Comparison of ENCODE assay signal across 8 cellular contexts in the genomic region with DNA sequence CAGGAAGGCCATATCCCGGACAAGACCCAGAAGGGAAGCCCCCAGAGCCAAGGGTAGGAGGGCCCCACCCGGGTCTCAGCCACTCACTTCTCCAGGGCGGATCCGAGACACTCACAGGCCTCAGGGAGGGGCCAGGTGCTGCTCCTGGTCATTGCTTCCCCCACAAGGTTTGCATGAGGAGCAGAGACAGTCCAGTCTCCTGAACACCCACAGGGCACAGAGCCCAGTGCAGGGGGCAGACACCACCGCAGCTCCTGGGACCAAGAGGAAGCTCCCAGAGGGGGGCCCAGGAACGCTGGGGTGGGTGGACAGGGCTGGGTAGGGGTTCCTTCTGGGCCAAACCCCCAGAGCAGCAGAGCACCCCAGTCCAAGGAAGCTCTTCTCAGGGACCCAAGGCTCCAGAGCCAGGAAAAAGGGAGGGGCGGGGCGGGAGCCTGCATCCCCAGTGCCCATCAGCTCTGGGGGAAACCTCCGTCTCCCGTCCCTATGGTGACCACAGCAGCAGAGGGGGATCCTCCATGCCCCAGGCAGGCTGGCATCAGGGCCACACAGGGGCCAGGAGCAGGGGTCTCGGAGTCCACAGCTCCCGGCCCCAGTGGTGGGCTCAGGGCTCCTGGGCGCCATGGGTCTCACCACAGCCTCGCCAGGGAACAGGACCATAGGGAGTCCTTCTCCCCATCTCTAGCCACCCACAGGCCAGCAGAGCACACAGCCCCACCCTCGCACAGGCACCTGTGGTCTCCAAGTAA. TPM values are rescaled to one million over a fixed set of nuclear protein-coding genes. Genes with fewer than 3 reads are reported as not detected.
DNase-seq lines count a peak whose midpoint lies in the region; ATAC-seq and TF ChIP-seq lines count a peak whose summit lies in the region.

No MANE protein-coding gene starts in this region.

- H3K27me3 Mint-ChIP-seq in H9 (ENCODE audit: low read depth) (no peaks in the 10 kb centered on the region; the same call in 1 of the 2 replicates), T-helper 17 cell (no peaks in the 10 kb centered on the region)

- H3K23ac ChIP-seq in H9 (ENCODE audit: insufficient read length, low read depth, low read length): no peak overlapping the region

- no peaks in the 10 kb centered on the region for H3K9me3 ChIP-seq in H9 (ENCODE audit: control insufficient read depth, low read depth, low read length)
- H3K9me3 ChIP-seq in T-helper 17 cell (ENCODE audit: control insufficient read depth, low read length, poor library complexity, severe bottlenecking): no peaks in the 10 kb centered on the region
- H3K9me3 ChIP-seq in cardiac muscle cell (ENCODE audit: low read depth): no peaks in the 10 kb centered on the region

- no peak overlapping the region for H3K4ac ChIP-seq in H9 (ENCODE audit: low read depth, low read length)

- H4K20me1 ChIP-seq in H9 (ENCODE audit: control insufficient read depth, insufficient read depth, insufficient read length): no peaks in the 10 kb centered on the region

- H3K4me1 ChIP-seq in H9 (ENCODE audit: insufficient read depth, low read length) (no peaks in the 10 kb centered on the region), cardiac muscle cell (ENCODE audit: low read depth) (peaks cover 5% of the 10 kb centered on the region)

- H3K4me3 ChIP-seq in cardiac muscle cell (no peak overlapping the region), skin epidermis (peak overlapping the region in 4 of 7 experiments; percentile 47 to 60 (median 49))

- H3K23me2 ChIP-seq in H9 (ENCODE audit: insufficient read length, low read depth, low read length, poor library complexity, severe bottlenecking): no peaks in the 10 kb centered on the region

- no peak overlapping the region for H2BK5ac ChIP-seq in H9 (ENCODE audit: insufficient read length, low read length)

- no peak for TF ChIP-seq CTCF in H9 (conservative IDR thresholded peaks at IDR 0.05)
- no peak for TF ChIP-seq CTCF in cardiac muscle cell (IDR thresholded peaks at IDR 0.05; ENCODE audit: low read depth, low read length)

- no peak overlapping the region for H2BK120ac ChIP-seq in H9 (ENCODE audit: low read depth, low read length, poor library complexity, severe bottlenecking)

- H3K56ac ChIP-seq in H9 (ENCODE audit: insufficient read length, low read depth, low read length): no peak overlapping the region

- no peak overlapping the region for H2BK20ac ChIP-seq in H9 (ENCODE audit: low read depth, low read length, poor library complexity, severe bottlenecking)

- DNase-seq in H9: no peak
- no peak for DNase-seq in T-helper 17 cell
- no peak for DNase-seq in cardiac muscle cell (ENCODE audit: low read depth in 1 of 2, low spot score in 1 of 2)
- DNase-seq in RPMI8226: no peak
- DNase-seq in NCI-H748 treated with DMSO at 0.1 percent for 48 hours (lab: John Stamatoyannopoulos, UW): no peak
- DNase-seq in NCI-H526 treated with DMSO at 0.1 percent for 48 hours (lab: John Stamatoyannopoulos, UW): no peak

- no peak for ATAC-seq in T-helper 17 cell
- ATAC-seq in GM21367 (IDR thresholded peaks at IDR 0.05; ENCODE audit: unreplicated experiment): no peak

- H3K27ac Mint-ChIP-seq in H9: peak overlapping the region in 2 of 3 experiments; percentile 44 to 86; a peak in 1 of 7 replicates
- H3K27ac Mint-ChIP-seq in T-helper 17 cell: peak overlapping the region; percentile 83

- no peak overlapping the region for H3T11ph ChIP-seq in H9 (ENCODE audit: low read length)

- H2AK5ac ChIP-seq in H9 (ENCODE audit: insufficient read length, low read length): no peak overlapping the region

- H3K14ac ChIP-seq in H9 (ENCODE audit: insufficient read depth, low read length): no peak overlapping the region

- H3K36me3 Mint-ChIP-seq in H9 (ENCODE audit: insufficient read depth in 1 of 3, low read depth in 3 of 3): peaks cover 7 to 65% (median 47%) of the 10 kb centered on the region in 3 experiments
- H3K36me3 Mint-ChIP-seq in T-helper 17 cell (ENCODE audit: low read depth): peaks cover 5% of the 10 kb centered on the region

- no peaks in the 10 kb centered on the region for H3K79me2 ChIP-seq in H9 (ENCODE audit: insufficient read depth, low read length)

- WGBS in H9 (ENCODE audit: extremely low coverage, insufficient read length, low lambda C conversion rate): no CpG with 5 or more reads among the region's 15 CpGs

- H3K27me3 ChIP-seq in H9 (ENCODE audit: insufficient read depth, low read length): no peaks in the 10 kb centered on the region
- H3K27me3 ChIP-seq in cardiac muscle cell: no peaks in the 10 kb centered on the region

- no peak overlapping the region for H4K5ac ChIP-seq in H9 (ENCODE audit: insufficient read length, low read depth, low read length)

- peaks cover 37% of the 10 kb centered on the region for H3K36me3 ChIP-seq in cardiac muscle cell

- H2BK12ac ChIP-seq in H9 (ENCODE audit: insufficient read length, low read depth, low read length): no peak overlapping the region

- H2BK15ac ChIP-seq in H9 (ENCODE audit: low read depth, low read length): no peak overlapping the region

- no peak overlapping the region for H2AFZ ChIP-seq in H9 (ENCODE audit: low read length)

- H3K4me3 Mint-ChIP-seq in H9 (peak overlapping the region; percentile 76 to 87), T-helper 17 cell (peak overlapping the region; percentile 98)

- no peak overlapping the region for H3K9ac ChIP-seq in H9 (ENCODE audit: extremely low read depth, insufficient read length, low read length)

- H3K79me1 ChIP-seq in H9 (ENCODE audit: insufficient read depth, low read depth, low read length, poor library complexity, severe bottlenecking): no peaks in the 10 kb centered on the region

- H3K9me3 Mint-ChIP-seq in H9: no peaks in the 10 kb centered on the region

- no peak overlapping the region for H3K18ac ChIP-seq in H9 (ENCODE audit: insufficient read length, low read depth, low read length)

- H3K27ac ChIP-seq in H9 (ENCODE audit: insufficient read length, low read depth, low read length) (no peak overlapping the region), cardiac muscle cell (peak overlapping the region; percentile 17), skin epidermis (peak overlapping the region in 20 of 21 experiments; percentile 30 to 81 (median 66))

- no peak overlapping the region for H4K8ac ChIP-seq in H9 (replicated peaks; ENCODE audit: insufficient read length, low read depth, low read length)

- peaks cover 9 to 13% of the 10 kb centered on the region in 2 experiments for H3K4me1 Mint-ChIP-seq in H9
- H3K4me1 Mint-ChIP-seq in T-helper 17 cell: peaks cover 11% of the 10 kb centered on the region

- no peak overlapping the region for H4K91ac ChIP-seq in H9 (ENCODE audit: insufficient read length, low read depth, low read length)

- no peak overlapping the region for H3K4me2 ChIP-seq in H9 (ENCODE audit: insufficient read depth, insufficient read length, low read length)

RNA-seq across cellular contexts. Expression of a gene that starts 0.8 kb away (rescaled TPM):
- total RNA-seq in H9 (2021) (154 TPM in 2 replicates), T-helper 17 cell (10 to 100 TPM; 25.2 to 25.9 TPM), cardiac muscle cell (242 and 350 TPM in 2 replicates)
- polyA plus RNA-seq in cardiac muscle cell: 234 and 290 TPM in 2 replicates

RNA-seq across cellular contexts. Expression of a gene that starts 10.6 kb away (rescaled TPM):
- total RNA-seq in H9 (2021) (111 and 114 TPM in 2 replicates), T-helper 17 cell (100 to 1,000 TPM in 1 of 2 donors, 10 to 100 TPM in 1; 39.7 to 106 TPM), cardiac muscle cell (135 and 167 TPM in 2 replicates)
- polyA plus RNA-seq in cardiac muscle cell: 113 and 142 TPM in 2 replicates

RNA-seq across cellular contexts. Expression of a gene that starts 18.6 kb away (rescaled TPM):
- total RNA-seq in H9 (2021) (50.9 and 52.5 TPM in 2 replicates), T-helper 17 cell (10 to 100 TPM; 38.9 to 42.5 TPM), cardiac muscle cell (29.1 and 49.7 TPM in 2 replicates)
- polyA plus RNA-seq in cardiac muscle cell: 16.5 and 25.4 TPM in 2 replicates

RNA-seq across cellular contexts. Expression of a gene that starts 25.8 kb away (rescaled TPM):
- total RNA-seq in H9 (2021): 319 and 320 TPM in 2 replicates
- total RNA-seq in T-helper 17 cell: 10 to 100 TPM; 31.9 to 39.8 TPM
- 352 and 452 TPM in 2 replicates for total RNA-seq in cardiac muscle cell
- polyA plus RNA-seq in cardiac muscle cell: 518 and 664 TPM in 2 replicates

RNA-seq across cellular contexts. Expression of a gene that starts 30.5 kb away (rescaled TPM):
- total RNA-seq in H9 (2021) (38.8 and 39.3 TPM in 2 replicates), T-helper 17 cell (1 to 10 TPM; 7.5 to 9.0 TPM), cardiac muscle cell (48.7 and 51.5 TPM in 2 replicates)
- polyA plus RNA-seq in cardiac muscle cell: 49.5 and 50.0 TPM in 2 replicates
